ENCODE assay signal across 9 cellular contexts in the genomic region with DNA sequence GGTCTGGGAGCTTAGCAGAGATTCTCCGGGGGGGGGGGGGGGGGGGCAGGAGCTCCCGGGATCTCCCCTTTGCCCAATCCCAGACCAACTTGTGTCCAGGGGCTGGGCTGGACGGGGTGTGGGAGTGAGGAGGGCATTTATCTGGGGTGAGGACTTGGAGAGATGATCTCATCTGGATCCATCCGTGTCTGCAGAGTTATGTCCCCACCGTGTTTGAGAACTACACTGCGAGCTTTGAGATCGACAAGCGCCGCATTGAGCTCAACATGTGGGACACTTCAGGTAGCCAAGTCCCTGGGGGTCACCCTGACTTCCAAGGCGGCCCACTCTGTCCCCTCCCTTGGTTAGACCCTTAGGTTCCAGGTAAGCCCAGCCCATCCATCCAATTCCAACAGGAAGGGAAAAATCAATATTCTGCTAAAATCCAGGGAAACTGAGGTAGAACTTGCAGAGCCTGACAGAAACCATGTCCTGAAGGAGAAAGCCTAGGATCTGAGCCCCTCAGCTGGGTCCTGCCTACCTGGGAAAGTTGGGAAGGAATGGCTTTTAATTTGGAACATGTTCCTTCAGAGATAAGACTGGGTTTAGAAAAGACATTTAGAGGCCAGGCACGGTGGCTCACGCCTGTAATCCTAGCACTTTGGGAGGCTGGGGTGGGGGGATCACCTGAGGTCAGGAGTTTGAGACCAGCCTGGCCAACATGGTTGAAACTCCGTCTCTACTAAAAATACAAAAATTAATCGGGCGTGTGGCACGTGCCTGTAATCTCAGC. TPM values are rescaled to one million over a fixed set of nuclear protein-coding genes. Genes with fewer than 3 reads are reported as not detected.
A peak's percentile ranks its signal among the peaks of the same experiment; 100 is the strongest.
DNase-seq lines count a peak whose midpoint lies in the region; ATAC-seq and TF ChIP-seq lines count a peak whose summit lies in the region.
"Had no signal": no experiment of that assay in that cellular context is flagged by ENCODE, and none has a peak within 500 bp of the region (broad histone marks: within the 10 kb centered on the region; RNA-seq: fewer than 3 reads in every experiment).

No MANE protein-coding gene starts in this region.

- peak overlapping the region; percentile 63; the same call in 1 of the 2 replicates for H3K9ac ChIP-seq in DND-41 (ENCODE audit: low read depth, low read length)

- H3K4me3 ChIP-seq in DND-41 (ENCODE audit: low read depth in 1 of 2, low read length in 2 of 2): no peak overlapping the region; a peak in 1 of 4 replicates
- H3K4me3 ChIP-seq in esophagus muscularis mucosa: peak overlapping the region; percentile 61 to 67 (median 63)
- H3K4me3 ChIP-seq in ovary: peak overlapping the region; percentile 56

- TF ChIP-seq POLR2A in esophagus muscularis mucosa (IDR thresholded peaks at IDR 0.05; ENCODE audit: low read depth) (no peak), ovary (IDR thresholded peaks at IDR 0.05) (no peak)

- H3K9me3 ChIP-seq in DND-41 (ENCODE audit: insufficient read depth, low read length, severe bottlenecking): no peaks in the 10 kb centered on the region
- H3K9me3 ChIP-seq in esophagus muscularis mucosa: no peaks in the 10 kb centered on the region
- H3K9me3 ChIP-seq in ovary: no peaks in the 10 kb centered on the region

- ATAC-seq in DND-41 (ENCODE audit: insufficient read depth, low read depth): no peak
- ATAC-seq in GM19328 (IDR thresholded peaks at IDR 0.05; ENCODE audit: unreplicated experiment): no peak

- H3K27ac Mint-ChIP-seq in IgD-negative memory B cell: peak overlapping the region; percentile 73 to 96 (median 81)

- peak overlapping the region; percentile 96; the same call in 1 of the 2 replicates for H3K4me2 ChIP-seq in DND-41 (ENCODE audit: insufficient read depth, low read length)

- H3K9me3 Mint-ChIP-seq in IgD-negative memory B cell: no peaks in the 10 kb centered on the region

- H3K36me3 Mint-ChIP-seq in IgD-negative memory B cell: no peaks in the 10 kb centered on the region

- no peaks in the 10 kb centered on the region for H3K79me2 ChIP-seq in DND-41 (ENCODE audit: insufficient read depth, low read length)

- H3K4me1 ChIP-seq in DND-41 (ENCODE audit: insufficient read depth, low read length) (peaks cover 30% of the 10 kb centered on the region), esophagus muscularis mucosa (peaks cover 7 to 29% (median 26%) of the 10 kb centered on the region in 4 donors), ovary (ENCODE audit: insufficient read depth) (no peaks in the 10 kb centered on the region)

- peaks cover 6% of the 10 kb centered on the region for H3K27me3 ChIP-seq in DND-41 (ENCODE audit: insufficient read depth, low read length, poor library complexity)
- no peaks in the 10 kb centered on the region for H3K27me3 ChIP-seq in esophagus muscularis mucosa
- no peaks in the 10 kb centered on the region for H3K27me3 ChIP-seq in ovary

- intact Hi-C loops in esophagus muscularis mucosa (cut with DNase I) (loop anchor here (2.0 kb wide), 1 partner anchor 99 kb away; the partner anchor contains the start of gene BRCA1), ovary (cut with DNase I) (loop anchor here in 2 of 4 donors (5.0 to 10.0 kb wide), 3 partner anchors 101 to 289 kb away; partner anchors contain the start of genes BRCA1 (in 1 of the 2) and TMEM106A (in 1 of the 2))

- H3K4me1 Mint-ChIP-seq in IgD-negative memory B cell: peaks cover 7 to 18% (median 8%) of the 10 kb centered on the region in 3 donors

- TF ChIP-seq CTCF in DND-41 (IDR thresholded peaks at IDR 0.05; ENCODE audit: borderline replicate concordance, extremely low read depth, low read length, poor library complexity, severe bottlenecking) (no peak), esophagus muscularis mucosa (IDR thresholded peaks at IDR 0.05) (no peak), ovary (IDR thresholded peaks at IDR 0.05) (no peak)

- no peak overlapping the region; the same call in 1 of the 2 replicates for H2AFZ ChIP-seq in DND-41 (ENCODE audit: low read depth, low read length)

- 62% methylated on average over 16 of the region's 16 CpGs for WGBS in esophagus muscularis mucosa
- WGBS in ovary, 3 donors: 59 to 63% (median 61%) methylated on average over 16 of the region's 16 CpGs

- H3K27ac ChIP-seq in DND-41 (ENCODE audit: low read length) (no peak overlapping the region), esophagus muscularis mucosa (replicated peaks in 1 of 4) (peak overlapping the region; percentile 81 to 87 (median 83)), ovary (peak overlapping the region; percentile 34 to 42)

- peak overlapping the region; percentile 23 to 93 (median 79) for H3K4me3 Mint-ChIP-seq in IgD-negative memory B cell

- no peak for TF ChIP-seq EP300 in esophagus muscularis mucosa (IDR thresholded peaks at IDR 0.05)
- TF ChIP-seq EP300 in ovary (IDR thresholded peaks at IDR 0.05): no peak

- no peaks in the 10 kb centered on the region for H3K27me3 Mint-ChIP-seq in IgD-negative memory B cell

- DNase-seq in DND-41 (no peak), esophagus muscularis mucosa (ENCODE audit: extremely low spot score) (no peak), ovary (peak in 1 of 5 donors; percentile 37), amygdala (lab: John Stamatoyannopoulos, UW) (no peak)
- no peak for DNase-seq in stimulated activated naive CD4-positive, alpha-beta T cell treated with Interleukin-2 at 50 U/mL for 16 hours (lab: John Stamatoyannopoulos, UW)
- DNase-seq: NCI-H774, occipital lobe had no signal

- no peaks in the 10 kb centered on the region for H4K20me1 ChIP-seq in DND-41 (ENCODE audit: insufficient read depth, low read length)

- no peaks in the 10 kb centered on the region for H3K36me3 ChIP-seq in DND-41 (ENCODE audit: insufficient read depth, low read length)
- H3K36me3 ChIP-seq in esophagus muscularis mucosa: no peaks in the 10 kb centered on the region
- no peaks in the 10 kb centered on the region for H3K36me3 ChIP-seq in ovary

RNA-seq across cellular contexts. Expression of gene RND2, which starts 0.9 kb away (rescaled TPM):
- 0.05 TPM for polyA plus RNA-seq in IgD-negative memory B cell
- total RNA-seq in esophagus muscularis mucosa: 1 to 10 TPM; 2.7 to 3.2 (median 2.8) TPM
- total RNA-seq in ovary: 10 to 100 TPM in 2 of 7 donors, 1 to 10 TPM in 5; 2.5 to 11.6 (median 6.8) TPM
- 1 to 10 TPM; 2.7 to 4.0 TPM for polyA plus RNA-seq in ovary

RNA-seq across cellular contexts. Expression of gene VAT1, which starts 3.8 kb away (rescaled TPM):
- polyA plus RNA-seq in IgD-negative memory B cell (47.6 TPM), ovary (100 to 1,000 TPM; 217 to 251 TPM)
- total RNA-seq in esophagus muscularis mucosa (100 to 1,000 TPM; 106 to 190 (median 139) TPM), ovary (100 to 1,000 TPM; 121 to 421 (median 356) TPM)

RNA-seq across cellular contexts. Expression of gene IFI35, which starts 19.4 kb away (rescaled TPM):
- polyA plus RNA-seq in IgD-negative memory B cell (63.7 TPM), ovary (10 to 100 TPM; 13.0 to 39.7 TPM)
- total RNA-seq in esophagus muscularis mucosa (10 to 100 TPM; 21.2 to 36.1 (median 28.8) TPM), ovary (10 to 100 TPM; 26.3 to 38.3 (median 29.7) TPM)

RNA-seq across cellular contexts. Expression of gene RPL27, which starts 27.7 kb away (rescaled TPM):
- polyA plus RNA-seq in IgD-negative memory B cell (2,481 TPM), ovary (1,000 to 10,000 TPM; 3,204 to 5,312 TPM)
- total RNA-seq in esophagus muscularis mucosa (1,000 to 10,000 TPM; 1,126 to 2,755 (median 1,417) TPM), ovary (1,000 to 10,000 TPM; 1,130 to 2,473 (median 1,529) TPM)

RNA-seq across cellular contexts. Expression of gene RUNDC1, which starts 45.6 kb away (rescaled TPM):
- polyA plus RNA-seq in IgD-negative memory B cell (24.0 TPM), ovary (10 to 100 TPM in 1 of 2 donors, 1 to 10 TPM in 1; 6.1 to 12.1 TPM)
- total RNA-seq in esophagus muscularis mucosa (10 to 100 TPM; 13.3 to 19.1 (median 16.5) TPM), ovary (10 to 100 TPM in 5 of 7 donors, 1 to 10 TPM in 2; 8.2 to 19.4 (median 13.3) TPM)

Comparison
In these comparisons a context has a peak if more than half of its experiments do, and no peak if none do; other contexts are left out.
1. H3K4me3 ChIP-seq: peak in esophagus muscularis mucosa (4 of 4) and ovary (single experiment); none in DND-41 (0 of 2).